Comparison of ENCODE assay signal across 1 cellular context in genomic region chr4:108018038-108018883, GRCh38.
TF ChIP-seq lines count a peak whose summit lies in the region.

No MANE protein-coding gene starts in this region.

TF ChIP-seq in H1, 55 proteins besides CTCF, POLR2A, EP300 and RAD21 (continued from another document):
- TF ChIP-seq ATF2 (IDR thresholded peaks at IDR 0.05; ENCODE audit: low read length) (no peak), GTF2F1 (IDR thresholded peaks at IDR 0.05; ENCODE audit: borderline replicate concordance, low read depth, low read length) (no peak), ZNF274 (IDR thresholded peaks at IDR 0.05; ENCODE audit: borderline replicate concordance, extremely low read depth, low read length) (no peak), KDM5A (IDR thresholded peaks at IDR 0.05; ENCODE audit: low read length) (no peak)
